In genomic region chr16:50627419-50627818, GRCh38 we compare ENCODE assay signal across 9 cellular contexts. TPM values are rescaled to one million over a fixed set of nuclear protein-coding genes. Genes with fewer than 3 reads are reported as not detected.
A peak's percentile ranks its signal among the peaks of the same experiment; 100 is the strongest.
DNase-seq lines count a peak whose midpoint lies in the region; ATAC-seq, FAIRE-seq and TF ChIP-seq lines count a peak whose summit lies in the region.
"Had no signal": no experiment of that assay in that cellular context is flagged by ENCODE, and none has a peak within 500 bp of the region (broad histone marks: within the 10 kb centered on the region; RNA-seq: fewer than 3 reads in every experiment).

No MANE protein-coding gene starts in this region.

- no peaks in the 10 kb centered on the region for H3K27me3 ChIP-seq in gastrocnemius medialis

- no peaks in the 10 kb centered on the region for H3K9me3 Mint-ChIP-seq in natural killer cell
- no peaks in the 10 kb centered on the region for H3K9me3 Mint-ChIP-seq in natural killer cell treated with Interleukin-12 subunit alpha and Interleukin-12 subunit beta and Interleukin-15 and Interleukin-18, amount 100 ng/mL, for 72 hours
- H3K9me3 Mint-ChIP-seq in activated CD4-positive, alpha-beta memory T cell treated with anti-CD3 and anti-CD28 coated beads for 36 hours: no peaks in the 10 kb centered on the region

- TF ChIP-seq POLR2A in gastrocnemius medialis (IDR thresholded peaks at IDR 0.05): no peak

- no peaks in the 10 kb centered on the region for H3K36me3 ChIP-seq in gastrocnemius medialis

- POLR2A ChIA-PET in activated CD4-positive, alpha-beta memory T cell treated with anti-CD3 and anti-CD28 coated beads for 36 hours (lab: Charles Lee): no interaction called here

- no peak overlapping the region for H3K27ac ChIP-seq in gastrocnemius medialis

- peaks cover 13% of the 10 kb centered on the region in 2 donors for H3K4me1 Mint-ChIP-seq in natural killer cell
- H3K4me1 Mint-ChIP-seq in natural killer cell treated with Interleukin-12 subunit alpha and Interleukin-12 subunit beta and Interleukin-15 and Interleukin-18, amount 100 ng/mL, for 72 hours (ENCODE audit: low read depth in 2 of 2): peaks cover 4 to 8% of the 10 kb centered on the region in 2 donors
- peaks cover 31% of the 10 kb centered on the region for H3K4me1 Mint-ChIP-seq in activated CD4-positive, alpha-beta memory T cell treated with anti-CD3 and anti-CD28 coated beads for 36 hours (ENCODE audit: low read depth)

- ATAC-seq in natural killer cell: peak; percentile 38 to 73 (median 42)
- no peak for ATAC-seq in natural killer cell treated with Interleukin-12 subunit alpha and Interleukin-12 subunit beta and Interleukin-15 and Interleukin-18, amount 100 ng/mL, for 72 hours
- peak; percentile 33 to 53 for ATAC-seq in gastrocnemius medialis
- no peak for ATAC-seq in GM18870 (IDR thresholded peaks at IDR 0.05; ENCODE audit: unreplicated experiment)

- CTCF ChIA-PET in activated CD4-positive, alpha-beta memory T cell treated with anti-CD3 and anti-CD28 coated beads for 36 hours (lab: Charles Lee): interaction anchor here (0.6 to 2.4 kb wide), 9 partner anchors 10 to 179 kb away, joined by 3 to 9 read pairs (median 3); partner anchors contain the start of gene NKD1

- intact Hi-C loops in natural killer cell (cut with micrococcal nuclease): no loop called here
- intact Hi-C loops in activated CD4-positive, alpha-beta memory T cell treated with anti-CD3 and anti-CD28 coated beads for 36 hours (cut with micrococcal nuclease): loop anchor here (5.0 kb wide), 2 partner anchors 40 to 255 kb away; no protein-coding TSS in a partner anchor
- intact Hi-C loops in gastrocnemius medialis (cut with DNase I; ENCODE audit: low total_unique reads): no loop called here
- intact Hi-C loops in posterior vena cava (cut with DNase I): no loop called here

- DNase-seq in natural killer cell: no peak
- no peak for DNase-seq in natural killer cell treated with Interleukin-12 subunit alpha and Interleukin-12 subunit beta and Interleukin-15 and Interleukin-18, amount 100 ng/mL, for 72 hours (ENCODE audit: low spot score)
- DNase-seq in activated CD4-positive, alpha-beta memory T cell treated with anti-CD3 and anti-CD28 coated beads for 36 hours: peak; percentile 62
- peak; percentile 11 for DNase-seq in fibroblast of peridontal ligament (ENCODE audit: extremely low read depth)
- DNase-seq in gastrocnemius medialis: peak in 1 of 2 donors; percentile 19
- no peak for DNase-seq in posterior vena cava (ENCODE audit: low spot score)
- no peak for DNase-seq in HTR-8/SVneo (ENCODE audit: insufficient read length, low spot score)

- H3K4me3 ChIP-seq in gastrocnemius medialis: no peak overlapping the region
- H3K4me3 ChIP-seq: skin epidermis had no signal

- H3K4me1 ChIP-seq in gastrocnemius medialis: peaks cover 0 to 8% of the 10 kb centered on the region in 2 donors

- H3K36me3 Mint-ChIP-seq in natural killer cell: no peaks in the 10 kb centered on the region
- H3K36me3 Mint-ChIP-seq in natural killer cell treated with Interleukin-12 subunit alpha and Interleukin-12 subunit beta and Interleukin-15 and Interleukin-18, amount 100 ng/mL, for 72 hours: no peaks in the 10 kb centered on the region
- H3K36me3 Mint-ChIP-seq in activated CD4-positive, alpha-beta memory T cell treated with anti-CD3 and anti-CD28 coated beads for 36 hours: no peaks in the 10 kb centered on the region

- FAIRE-seq in HTR-8/SVneo (lab: Jason Lieb, UNC): no peak

- in situ Hi-C loops in gastrocnemius medialis (cut with MboI; ENCODE audit: low sequenced_read_pairs in 4 of 4): no loop called here

- TF ChIP-seq CTCF in natural killer cell (IDR thresholded peaks at IDR 0.05): no peak
- TF ChIP-seq CTCF in gastrocnemius medialis (IDR thresholded peaks at IDR 0.05 in 4 of 5, conservative IDR thresholded peaks at IDR 0.05 in 1 of 5): peak in 1 of 5 experiments; percentile 21

- no peaks in the 10 kb centered on the region for H3K9me3 ChIP-seq in gastrocnemius medialis

- H3K27me3 Mint-ChIP-seq in natural killer cell (ENCODE audit: low read depth in 2 of 2): peaks cover 0 to 5% of the 10 kb centered on the region in 2 donors
- H3K27me3 Mint-ChIP-seq in natural killer cell treated with Interleukin-12 subunit alpha and Interleukin-12 subunit beta and Interleukin-15 and Interleukin-18, amount 100 ng/mL, for 72 hours: peaks cover 0 to 2% of the 10 kb centered on the region in 2 donors
- no peaks in the 10 kb centered on the region for H3K27me3 Mint-ChIP-seq in activated CD4-positive, alpha-beta memory T cell treated with anti-CD3 and anti-CD28 coated beads for 36 hours

- peak overlapping the region in 1 of 2 donors; percentile 47 for H3K27ac Mint-ChIP-seq in natural killer cell
- H3K27ac Mint-ChIP-seq in natural killer cell treated with Interleukin-12 subunit alpha and Interleukin-12 subunit beta and Interleukin-15 and Interleukin-18, amount 100 ng/mL, for 72 hours: peak overlapping the region in 1 of 2 donors; percentile 61
- H3K27ac Mint-ChIP-seq in activated CD4-positive, alpha-beta memory T cell treated with anti-CD3 and anti-CD28 coated beads for 36 hours: no peak overlapping the region

- H3K4me3 Mint-ChIP-seq in natural killer cell: peak overlapping the region; percentile 60
- H3K4me3 Mint-ChIP-seq in natural killer cell treated with Interleukin-12 subunit alpha and Interleukin-12 subunit beta and Interleukin-15 and Interleukin-18, amount 100 ng/mL, for 72 hours: no peak overlapping the region
- no peak overlapping the region for H3K4me3 Mint-ChIP-seq in activated CD4-positive, alpha-beta memory T cell treated with anti-CD3 and anti-CD28 coated beads for 36 hours

RNA-seq across cellular contexts. Expression of gene SNX20, which starts 53.7 kb away (rescaled TPM):
- total RNA-seq in natural killer cell (10 to 100 TPM; 33.0 to 53.9 (median 51.7) TPM), gastrocnemius medialis (1 to 10 TPM in 3 of 4 donors, under 1 TPM in 1; 0.17 to 4.0 (median 1.9) TPM), posterior vena cava (1 to 10 TPM; 1.8 to 2.7 TPM)
- total RNA-seq in natural killer cell treated with Interleukin-12 subunit alpha and Interleukin-12 subunit beta and Interleukin-15 and Interleukin-18, amount 100 ng/mL, for 72 hours: 10 to 100 TPM; 26.2 to 38.4 TPM
- 10 to 100 TPM; 55.4 to 56.9 TPM for total RNA-seq in activated CD4-positive, alpha-beta memory T cell treated with anti-CD3 and anti-CD28 coated beads for 36 hours

Comparison
In these comparisons a context has a peak if more than half of its experiments do, and no peak if none do; other contexts are left out.
1. ATAC-seq: peak in natural killer cell (3 of 3) and gastrocnemius medialis (2 of 2); none in natural killer cell treated with Interleukin-12 subunit alpha and Interleukin-12 subunit beta and Interleukin-15 and Interleukin-18, amount 100 ng/mL, for 72 hours (0 of 2) and GM18870 (single experiment).
2. DNase-seq: peak in activated CD4-positive, alpha-beta memory T cell treated with anti-CD3 and anti-CD28 coated beads for 36 hours (single experiment) and fibroblast of peridontal ligament (single experiment); none in natural killer cell (single experiment), natural killer cell treated with Interleukin-12 subunit alpha and Interleukin-12 subunit beta and Interleukin-15 and Interleukin-18, amount 100 ng/mL, for 72 hours (single experiment), posterior vena cava (single experiment) and HTR-8/SVneo (single experiment).
3. RNA of gene SNX20, which starts 53.7 kb away (total RNA-seq): 55.4 to 56.9 TPM in activated CD4-positive, alpha-beta memory T cell treated with anti-CD3 and anti-CD28 coated beads for 36 hours, 33.0 to 53.9 TPM in natural killer cell and 26.2 to 38.4 TPM in natural killer cell treated with Interleukin-12 subunit alpha and Interleukin-12 subunit beta and Interleukin-15 and Interleukin-18, amount 100 ng/mL, for 72 hours; 1.8 to 2.7 TPM in posterior vena cava and 0.17 to 4.0 TPM in gastrocnemius medialis; every median in the first group is over 4 times any median in the second.